Comparison of ENCODE assay signal across 13 cellular contexts in the genomic region with DNA sequence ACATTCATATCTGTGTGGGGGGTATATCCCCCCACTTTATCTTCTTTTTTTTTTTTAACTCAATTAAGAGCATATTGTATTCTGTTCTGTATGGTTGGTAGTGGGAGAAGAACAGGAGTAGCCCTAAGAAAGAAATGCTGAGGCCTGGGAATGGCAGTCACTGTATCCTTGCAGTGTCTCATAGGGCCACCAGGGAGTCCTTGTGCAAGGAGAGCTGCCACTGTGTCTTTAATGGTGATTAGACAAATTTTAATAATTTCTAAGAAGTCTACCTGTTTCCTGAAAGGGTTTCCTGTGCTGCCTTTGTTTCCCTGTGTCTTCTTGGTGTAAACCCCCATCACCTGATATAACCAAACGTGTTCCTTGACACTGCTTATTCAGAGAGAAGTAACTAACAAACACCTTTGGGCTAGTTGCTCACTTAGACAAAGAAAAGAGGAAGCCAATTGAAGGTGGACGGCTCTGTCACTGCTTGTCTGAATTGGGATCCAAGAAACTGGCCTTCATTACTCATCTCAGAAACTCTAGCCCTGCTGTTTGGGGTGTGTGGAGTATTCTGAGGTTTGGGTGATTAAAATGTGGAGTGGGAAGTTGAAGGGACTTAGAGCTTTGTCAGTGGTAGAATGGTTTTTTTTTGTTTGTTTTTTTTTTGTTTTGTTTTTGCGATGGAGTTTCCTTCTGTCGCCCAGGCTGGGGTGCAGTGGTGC. TPM values are rescaled to one million over a fixed set of nuclear protein-coding genes. Genes with fewer than 3 reads are reported as not detected.
DNase-seq lines count a peak whose midpoint lies in the region; ATAC-seq, FAIRE-seq and TF ChIP-seq lines count a peak whose summit lies in the region.
"Had no signal": no experiment of that assay in that cellular context is flagged by ENCODE, and none has a peak within 500 bp of the region (broad histone marks: within the 10 kb centered on the region; RNA-seq: fewer than 3 reads in every experiment).

No MANE protein-coding gene starts in this region.

- peaks cover 5% of the 10 kb centered on the region; the same call in 1 of the 2 replicates for H3F3A ChIP-seq in GM23248 (ENCODE audit: insufficient read depth)

- H3K4me3 ChIP-seq in GM23248 (no peak overlapping the region), keratinocyte (ENCODE audit: control insufficient read depth in 2 of 3, extremely low read depth in 1 of 3, insufficient read depth in 2 of 3, low read depth in 1 of 3, low read length in 3 of 3) (peak overlapping the region in 1 of 3 experiments; percentile 22), uterus (no peak overlapping the region), mesendoderm (ENCODE audit: low read length) (no peak overlapping the region)
- H3K4me3 ChIP-seq: thoracic aorta had no signal

- H4K20me1 ChIP-seq in GM23248 (ENCODE audit: insufficient read depth) (no peaks in the 10 kb centered on the region), keratinocyte (ENCODE audit: control insufficient read depth, extremely low read depth, insufficient read depth, low read length) (no peaks in the 10 kb centered on the region)

- DNase-seq in GM23248 (peak; percentile 40), keratinocyte (ENCODE audit: low read depth, low spot score) (no peak), uterus (no peak), mesendoderm (no peak)
- no peak for DNase-seq in activated CD4-positive, alpha-beta T cell treated with anti-CD3 and anti-CD28 coated beads, Interleukin-2, amount 50 U/mL, for 48 hours
- DNase-seq in activated T-cell treated with anti-CD3 and anti-CD28 coated beads, Interleukin-2, amount 50 U/mL, for 24 hours = no peak
- DNase-seq: activated CD8-positive, alpha-beta memory T cell treated with anti-CD3 and anti-CD28 coated beads, Interleukin-2, amount 50 U/mL, for 4 hours; Right ventricle myocardium superior had no signal

- peaks cover 3% of the 10 kb centered on the region for H3K4me1 Mint-ChIP-seq in activated T-cell treated with anti-CD3 and anti-CD28 coated beads, Interleukin-2, amount 50 U/mL, for 24 hours (ENCODE audit: low read depth)

- ATAC-seq in GM18508 (IDR thresholded peaks at IDR 0.05; ENCODE audit: insufficient read depth, unreplicated experiment) (peak; percentile 75), HG03558 (IDR thresholded peaks at IDR 0.05; ENCODE audit: extremely low read depth, unreplicated experiment) (peak; percentile 61)

- H3K56ac ChIP-seq in mesendoderm (ENCODE audit: low read length) = no peak overlapping the region

- FAIRE-seq in keratinocyte (lab: Jason Lieb, UNC) = peak; percentile 85
- FAIRE-seq: colon had no signal

- H3K9me2 ChIP-seq in GM23248 (ENCODE audit: insufficient read depth) = no peaks in the 10 kb centered on the region

- in situ Hi-C loops in GM23248 (cut with MboI) = no loop called here

- intact Hi-C loops in uterus (cut with DNase I; ENCODE audit: low total_unique reads) = no loop called here

- no peak overlapping the region for H2AK5ac ChIP-seq in mesendoderm (ENCODE audit: low read length)

- H2AFZ ChIP-seq in GM23248 (no peak overlapping the region), keratinocyte (ENCODE audit: control insufficient read depth, low read length) (peak overlapping the region; percentile 78)

- no peak overlapping the region for H3K4ac ChIP-seq in mesendoderm (ENCODE audit: low read depth, low read length)

- H3K23ac ChIP-seq in mesendoderm (ENCODE audit: low read length) = no peak overlapping the region

- no peak overlapping the region for H4K5ac ChIP-seq in mesendoderm (ENCODE audit: low read length)

- H3K79me2 ChIP-seq in GM23248 (ENCODE audit: insufficient read depth) (no peaks in the 10 kb centered on the region), keratinocyte (ENCODE audit: control insufficient read depth, insufficient read depth, low read length) (no peaks in the 10 kb centered on the region), mesendoderm (ENCODE audit: control insufficient read depth, insufficient read depth, low read length) (no peaks in the 10 kb centered on the region)

- no peak overlapping the region for H3K4me3 Mint-ChIP-seq in activated T-cell treated with anti-CD3 and anti-CD28 coated beads, Interleukin-2, amount 50 U/mL, for 24 hours

- H3K18ac ChIP-seq in mesendoderm (ENCODE audit: low read length) = no peak overlapping the region

- no peaks in the 10 kb centered on the region for H3K79me1 ChIP-seq in mesendoderm (ENCODE audit: low read length)

- TF ChIP-seq POLR2A in uterus (IDR thresholded peaks at IDR 0.05) = no peak

- 78 to 88% methylated on average over 4 of the region's 4 CpGs for WGBS in GM23248 (ENCODE audit: low coverage in 1 of 2, low lambda C conversion rate in 2 of 2, missing lambda C conversion rate in 2 of 2), 2 experiments
- WGBS in mesendoderm (ENCODE audit: extremely low coverage, insufficient coverage, low lambda C conversion rate) = no CpG with 5 or more reads among the region's 4 CpGs

- H3K9me1 ChIP-seq in keratinocyte (ENCODE audit: control insufficient read depth, extremely low read depth, insufficient read depth, low read length) = no peaks in the 10 kb centered on the region

- H3K9me3 Mint-ChIP-seq in activated T-cell treated with anti-CD3 and anti-CD28 coated beads, Interleukin-2, amount 50 U/mL, for 24 hours = no peaks in the 10 kb centered on the region

- no peak overlapping the region for H3K27ac Mint-ChIP-seq in activated T-cell treated with anti-CD3 and anti-CD28 coated beads, Interleukin-2, amount 50 U/mL, for 24 hours

- no peak overlapping the region for H2BK120ac ChIP-seq in mesendoderm (ENCODE audit: low read depth, low read length)

- no peak overlapping the region for H2BK5ac ChIP-seq in mesendoderm (ENCODE audit: low read length)

- H3K9ac ChIP-seq in GM23248 (peak overlapping the region; percentile 57), keratinocyte (ENCODE audit: control insufficient read depth, extremely low read depth, insufficient read depth, low read length) (peak overlapping the region; percentile 3), mesendoderm (ENCODE audit: low read length) (no peak overlapping the region)

- H3K9me3 ChIP-seq in GM23248 (ENCODE audit: low read depth) (no peaks in the 10 kb centered on the region), keratinocyte (ENCODE audit: control insufficient read depth, low read depth, low read length) (no peaks in the 10 kb centered on the region), uterus (no peaks in the 10 kb centered on the region)
- H3K9me3 ChIP-seq: thoracic aorta had no signal

- H3K4me1 ChIP-seq in GM23248 (ENCODE audit: insufficient read depth) (peaks cover 12% of the 10 kb centered on the region), keratinocyte (ENCODE audit: control insufficient read depth, extremely low read depth, insufficient read depth, low read length) (peaks cover 17% of the 10 kb centered on the region), uterus (no peaks in the 10 kb centered on the region), mesendoderm (ENCODE audit: control insufficient read depth, low read depth, low read length) (no peaks in the 10 kb centered on the region)

- no peak overlapping the region for H2BK15ac ChIP-seq in mesendoderm (replicated peaks; ENCODE audit: low read depth)

- no peaks in the 10 kb centered on the region for H3K36me3 Mint-ChIP-seq in activated T-cell treated with anti-CD3 and anti-CD28 coated beads, Interleukin-2, amount 50 U/mL, for 24 hours (ENCODE audit: low read depth)

- H4K8ac ChIP-seq in mesendoderm (ENCODE audit: low read depth, low read length) = no peak overlapping the region

- H3K4me2 ChIP-seq in GM23248 (ENCODE audit: unreplicated experiment) = no peak overlapping the region
- H3K4me2 ChIP-seq in keratinocyte (ENCODE audit: control insufficient read depth, extremely low read depth, insufficient read depth, low read depth, low read length) = peak overlapping the region; percentile 64
- H3K4me2 ChIP-seq in mesendoderm (ENCODE audit: low read length) = no peak overlapping the region

- no peaks in the 10 kb centered on the region for H3K36me3 ChIP-seq in GM23248 (ENCODE audit: low read depth)
- no peaks in the 10 kb centered on the region for H3K36me3 ChIP-seq in keratinocyte (ENCODE audit: control insufficient read depth in 2 of 2, extremely low read depth in 1 of 2, insufficient read depth in 2 of 2, low read length in 2 of 2)
- H3K36me3 ChIP-seq in uterus = no peaks in the 10 kb centered on the region
- no peaks in the 10 kb centered on the region for H3K36me3 ChIP-seq in mesendoderm (ENCODE audit: control insufficient read depth, insufficient read depth, low read length)
- H3K36me3 ChIP-seq: thoracic aorta had no signal

- no peaks in the 10 kb centered on the region for H3K27me3 ChIP-seq in GM23248 (replicated peaks; ENCODE audit: insufficient read depth)
- H3K27me3 ChIP-seq in keratinocyte (ENCODE audit: control insufficient read depth, extremely low read depth, insufficient read depth, low read length) = no peaks in the 10 kb centered on the region
- H3K27me3 ChIP-seq in uterus = no peaks in the 10 kb centered on the region
- no peaks in the 10 kb centered on the region for H3K27me3 ChIP-seq in mesendoderm (ENCODE audit: insufficient read depth, low read length, poor library complexity)

- peak overlapping the region; percentile 75 for H3K27ac ChIP-seq in GM23248
- H3K27ac ChIP-seq in keratinocyte (ENCODE audit: control insufficient read depth, insufficient read depth, low read length) = peak overlapping the region; percentile 56
- H3K27ac ChIP-seq in uterus = no peak overlapping the region
- no peak overlapping the region for H3K27ac ChIP-seq in mesendoderm (ENCODE audit: low read depth, low read length)
- H3K27ac ChIP-seq: thoracic aorta had no signal

- TF ChIP-seq CTCF in keratinocyte (optimal IDR thresholded peaks at IDR 0.05 in 1 of 3, IDR thresholded peaks at IDR 0.05 in 1 of 3, conservative IDR thresholded peaks at IDR 0.05 in 1 of 3; ENCODE audit: extremely low read depth in 1 of 3, insufficient read depth in 2 of 3, low read length in 3 of 3) = peak in 2 of 3 experiments; percentile 23 to 29
- TF ChIP-seq CTCF in uterus (IDR thresholded peaks at IDR 0.05) = no peak

- dilution Hi-C loops in keratinocyte (cut with MboI; ENCODE audit: extremely low pct_ligation_motif_present, low sequenced_read_pairs) = no loop called here

- H3K27me3 Mint-ChIP-seq in activated T-cell treated with anti-CD3 and anti-CD28 coated beads, Interleukin-2, amount 50 U/mL, for 24 hours = peaks cover 9% of the 10 kb centered on the region

RNA-seq across cellular contexts. Expression of a gene that starts 15.2 kb away (rescaled TPM):
- total RNA-seq in GM23248 (2014; rRNA removed; shearing (Covaris generic)) = 0.32 and 0.51 TPM in 2 replicates
- 0.68 and 0.75 TPM in 2 replicates for polyA plus RNA-seq in GM23248 (2016; fragmentation: Nextera tagmentation; extraction: Ambion mirVana)
- polyA plus RNA-seq in keratinocyte = 0.08 to 0.28 TPM (median 0.23 TPM) in 3 replicates
- polyA plus RNA-seq in keratinocyte (2011; ENCODE audit: low read depth) = 0.14 TPM
- polyA plus RNA-seq in keratinocyte (2011; cell fraction: cytosol; rRNA removed) = 0.22 and 0.25 TPM in 2 replicates
- polyA plus RNA-seq in keratinocyte (2011; cell fraction: nucleus; rRNA removed) = 0.07 and 0.14 TPM in 2 replicates
- 0.14 and 0.16 TPM in 2 replicates for polyA plus RNA-seq in keratinocyte (2012; ENCODE audit: low replicate concordance)
- 0.07 to 0.32 TPM (median 0.26 TPM) in 3 replicates for polyA minus RNA-seq in keratinocyte
- not detected for polyA minus RNA-seq in keratinocyte (2011; cell fraction: cytosol; rRNA and poly(A)+ RNA removed)
- polyA minus RNA-seq in keratinocyte (2011; cell fraction: nucleus; rRNA and poly(A)+ RNA removed) = 0.62 TPM in 1 of 2 replicates, not detected in the other
- 1 to 10 TPM; 3.6 to 8.2 (median 5.8) TPM for total RNA-seq in uterus
- 0.18 TPM for polyA plus RNA-seq in mesendoderm (2013, experiment 1 of 2)
- polyA plus RNA-seq in mesendoderm (2013, experiment 2 of 2) = 0.17 TPM
- total RNA-seq: G401 had no signal

RNA-seq across cellular contexts. Expression of a gene that starts 56.3 kb away (rescaled TPM):
- 125 and 133 TPM in 2 replicates for total RNA-seq in GM23248 (2014; rRNA removed; shearing (Covaris generic))
- polyA plus RNA-seq in GM23248 (2016; fragmentation: Nextera tagmentation; extraction: Ambion mirVana) (147 and 151 TPM in 2 replicates), keratinocyte (17.3 to 30.9 TPM (median 27.5 TPM) in 3 replicates)
- polyA plus RNA-seq in keratinocyte (2011; ENCODE audit: low read depth) = 53.4 TPM
- 21.6 and 32.0 TPM in 2 replicates for polyA plus RNA-seq in keratinocyte (2011; cell fraction: cytosol; rRNA removed)
- 39.5 and 52.4 TPM in 2 replicates for polyA plus RNA-seq in keratinocyte (2011; cell fraction: nucleus; rRNA removed)
- polyA plus RNA-seq in keratinocyte (2012; ENCODE audit: low replicate concordance) = 19.5 and 28.0 TPM in 2 replicates
- 1.9 to 16.2 TPM (median 12.6 TPM) in 3 replicates for polyA minus RNA-seq in keratinocyte
- 20.0 TPM for polyA minus RNA-seq in keratinocyte (2011; cell fraction: cytosol; rRNA and poly(A)+ RNA removed)
- polyA minus RNA-seq in keratinocyte (2011; cell fraction: nucleus; rRNA and poly(A)+ RNA removed) = 18.4 and 34.1 TPM in 2 replicates
- 10 to 100 TPM; 38.0 to 70.9 (median 59.1) TPM for total RNA-seq in uterus
- polyA plus RNA-seq in mesendoderm (2013, experiment 1 of 2) = 10.3 TPM
- 10.8 TPM for polyA plus RNA-seq in mesendoderm (2013, experiment 2 of 2)

Comparison
In these comparisons a context has a peak if more than half of its experiments do, and no peak if none do; other contexts are left out.
1. H3K27ac ChIP-seq: peak in GM23248 (single experiment) and keratinocyte (single experiment); none in uterus (0 of 2) and mesendoderm (single experiment).
2. CTCF ChIP-seq: peak in keratinocyte (2 of 3); none in uterus (0 of 4).